16 cellular contexts compared by ENCODE assay signal in genomic region chr7:117970806-117971205, GRCh38.
DNase-seq lines count a peak whose midpoint lies in the region; ATAC-seq and TF ChIP-seq lines count a peak whose summit lies in the region.
"Had no signal": no experiment of that assay in that cellular context is flagged by ENCODE, and none has a peak within 500 bp of the region (broad histone marks: within the 10 kb centered on the region; RNA-seq: fewer than 3 reads in every experiment).

No MANE protein-coding gene starts in this region.

- no peaks in the 10 kb centered on the region for H3K36me3 Mint-ChIP-seq in GM23338 (ENCODE audit: low read depth)
- H3K36me3 Mint-ChIP-seq: CD4-positive, CD25-positive, alpha-beta regulatory T cell; CD8-positive, alpha-beta memory T cell had no signal

- ATAC-seq in HG02840 (IDR thresholded peaks at IDR 0.05; ENCODE audit: low FRiP score, unreplicated experiment) (no peak), GM23338 (no peak), GM21381 (IDR thresholded peaks at IDR 0.05; ENCODE audit: unreplicated experiment) (no peak)

- no peak overlapping the region for H3K4me3 ChIP-seq in GM23338

- H3K4me1 Mint-ChIP-seq in GM23338, result no peaks in the 10 kb centered on the region
- H3K4me1 Mint-ChIP-seq: CD4-positive, CD25-positive, alpha-beta regulatory T cell; CD8-positive, alpha-beta memory T cell had no signal

- H3K9me2 ChIP-seq in GM23338 (ENCODE audit: insufficient read depth), result no peaks in the 10 kb centered on the region

- H3K4me1 ChIP-seq in GM23338 (ENCODE audit: insufficient read depth), result no peaks in the 10 kb centered on the region; the same call in 1 of the 2 replicates
- H3K4me1 ChIP-seq: BE2C had no signal

- H3K27ac ChIP-seq in VCaP (peak overlapping the region; percentile 13; the same call in 1 of the 2 replicates), GM23338 (ENCODE audit: low read depth) (no peak overlapping the region)
- H3K27ac ChIP-seq: 22Rv1 had no signal

- no peaks in the 10 kb centered on the region for H3K36me3 ChIP-seq in GM23338 (ENCODE audit: insufficient read depth)
- H3K36me3 ChIP-seq: BE2C had no signal

- H3K79me2 ChIP-seq in GM23338 (replicated peaks; ENCODE audit: insufficient read depth), result no peaks in the 10 kb centered on the region

- H3K4me2 ChIP-seq in GM23338, result no peak overlapping the region

- no peaks in the 10 kb centered on the region for H3K27me3 Mint-ChIP-seq in GM23338 (ENCODE audit: insufficient read depth, low read depth, poor library complexity)
- H3K27me3 Mint-ChIP-seq: CD4-positive, CD25-positive, alpha-beta regulatory T cell; CD8-positive, alpha-beta memory T cell had no signal

- H3K27ac Mint-ChIP-seq in GM23338, result no peak overlapping the region
- H3K27ac Mint-ChIP-seq: CD4-positive, CD25-positive, alpha-beta regulatory T cell; CD8-positive, alpha-beta memory T cell; H9 had no signal

- no peaks in the 10 kb centered on the region for H3F3A ChIP-seq in GM23338 (replicated peaks; ENCODE audit: low read depth)

- peak; percentile 33 for DNase-seq in DMS53 (lab: John Stamatoyannopoulos, UW)
- no peak for DNase-seq in DMS53 treated with DMSO at 0.1 percent for 48 hours (lab: John Stamatoyannopoulos, UW; ENCODE audit: unreplicated experiment)
- DNase-seq in kidney tubule cell (ENCODE audit: low spot score), result peak; percentile 81
- no peak for DNase-seq in GM23338 (ENCODE audit: low spot score)
- DNase-seq: BE2C; C1 segment of cervical spinal cord; CD4-positive, CD25-positive, alpha-beta regulatory T cell; CD8-positive, alpha-beta memory T cell; COR-L47; DMS79 treated with DMSO at 0.1 percent for 48 hours; GF-D8; H9 had no signal

- no peaks in the 10 kb centered on the region for H3K27me3 ChIP-seq in GM23338 (ENCODE audit: insufficient read depth)
- H3K27me3 ChIP-seq: BE2C had no signal

- no peak overlapping the region for H3K4me3 Mint-ChIP-seq in GM23338
- H3K4me3 Mint-ChIP-seq: CD4-positive, CD25-positive, alpha-beta regulatory T cell; CD8-positive, alpha-beta memory T cell; H9 had no signal

- H2AFZ ChIP-seq in GM23338, result no peak overlapping the region

- H3K9me3 Mint-ChIP-seq in GM23338, result peaks cover 6% of the 10 kb centered on the region; the same call in 2 of the 3 replicates

- TF ChIP-seq CTCF in VCaP (conservative IDR thresholded peaks at IDR 0.05) (no peak), GM23338 (conservative IDR thresholded peaks at IDR 0.05; ENCODE audit: low read depth in 2 of 2) (no peak)

- H4K20me1 ChIP-seq in GM23338 (replicated peaks; ENCODE audit: insufficient read depth), result no peaks in the 10 kb centered on the region

TF ChIP-seq in GM23338, 12 proteins besides CTCF, POLR2A, EP300 and RAD21 (continues in another document):
- TF ChIP-seq JUNB (IDR thresholded peaks at IDR 0.05; ENCODE audit: unreplicated experiment) (no peak), POLR2AphosphoS5 (IDR thresholded peaks at IDR 0.05; ENCODE audit: low read depth) (no peak), EZH2phosphoT487 (IDR thresholded peaks at IDR 0.05; ENCODE audit: unreplicated experiment) (no peak), CREB1 (CRISPR knock-in tag; IDR thresholded peaks at IDR 0.05; ENCODE audit: low read depth) (no peak), ZNF462 (CRISPR knock-in tag; IDR thresholded peaks at IDR 0.05) (no peak), NANOG (IDR thresholded peaks at IDR 0.05; ENCODE audit: borderline replicate concordance) (no peak), REST (IDR thresholded peaks at IDR 0.05; ENCODE audit: unreplicated experiment) (no peak), EZH2 (IDR thresholded peaks at IDR 0.05; ENCODE audit: low read depth, unreplicated experiment) (no peak), ZNF114 (CRISPR knock-in tag; IDR thresholded peaks at IDR 0.05) (no peak), STAT1 (IDR thresholded peaks at IDR 0.05; ENCODE audit: unreplicated experiment) (no peak), ZNF331 (CRISPR knock-in tag; IDR thresholded peaks at IDR 0.05; ENCODE audit: low read depth) (no peak)

Comparison
In these comparisons a context has a peak if more than half of its experiments do, and no peak if none do; other contexts are left out.
1. DNase-seq: peak in DMS53 (single experiment) and kidney tubule cell (single experiment); none in DMS53 treated with DMSO at 0.1 percent for 48 hours (single experiment) and GM23338 (single experiment).